ENCODE assay signal across 8 cellular contexts in genomic region chr18:47928466-47928865, GRCh38. TPM values are rescaled to one million over a fixed set of nuclear protein-coding genes. Genes with fewer than 3 reads are reported as not detected.
DNase-seq lines count a peak whose midpoint lies in the region; ATAC-seq and TF ChIP-seq lines count a peak whose summit lies in the region.

No MANE protein-coding gene starts in this region.

- H3K27ac ChIP-seq in HUES64 (ENCODE audit: low read depth, low read length) = peak overlapping the region; percentile 9
- H3K27ac ChIP-seq in lower lobe of right lung = no peak overlapping the region

- no peak for ATAC-seq in lower lobe of right lung
- no peak for ATAC-seq in HG02884 (IDR thresholded peaks at IDR 0.05; ENCODE audit: unreplicated experiment)

- DNase-seq in BE2C (no peak), astrocyte of the spinal cord (ENCODE audit: low read depth, low spot score) (peak; percentile 16), lower lobe of right lung (no peak), SK-N-DZ (ENCODE audit: low spot score) (no peak), amygdala (lab: John Stamatoyannopoulos, UW) (no peak)
- no peak for DNase-seq in activated CD4-positive, alpha-beta T cell treated with anti-CD3 and anti-CD28 coated beads, Interleukin-2, amount 50 U/mL, for 1 hour

- H3K36me3 ChIP-seq in BE2C (no peaks in the 10 kb centered on the region), HUES64 (ENCODE audit: insufficient read depth, low read length) (no peaks in the 10 kb centered on the region), lower lobe of right lung (no peaks in the 10 kb centered on the region)

- H3K9me3 ChIP-seq in BE2C = no peaks in the 10 kb centered on the region
- no peaks in the 10 kb centered on the region for H3K9me3 ChIP-seq in HUES64 (ENCODE audit: insufficient read depth, low read depth, low read length)
- H3K9me3 ChIP-seq in lower lobe of right lung = no peaks in the 10 kb centered on the region

- peak overlapping the region; percentile 86; the same call in 1 of the 2 replicates for H3K4me3 ChIP-seq in BE2C (ENCODE audit: low read depth, low read length)
- H3K4me3 ChIP-seq in HUES64 (ENCODE audit: low read length) = peak overlapping the region; percentile 94
- peak overlapping the region; percentile 83 for H3K4me3 ChIP-seq in astrocyte of the spinal cord (ENCODE audit: low read depth, low read length)
- H3K4me3 ChIP-seq in lower lobe of right lung = peak overlapping the region; percentile 84

- no peaks in the 10 kb centered on the region for H3K4me1 ChIP-seq in BE2C
- peaks cover 53% of the 10 kb centered on the region for H3K4me1 ChIP-seq in HUES64 (ENCODE audit: insufficient read depth, low read length)
- peaks cover 59% of the 10 kb centered on the region for H3K4me1 ChIP-seq in lower lobe of right lung

- 20% methylated on average over 3 of the region's 3 CpGs for WGBS in HUES64

- no peak for TF ChIP-seq CTCF in BE2C (IDR thresholded peaks at IDR 0.05; ENCODE audit: low read depth, low read length)
- no peak for TF ChIP-seq CTCF in astrocyte of the spinal cord (IDR thresholded peaks at IDR 0.05; ENCODE audit: low read depth, low read length)
- no peak for TF ChIP-seq CTCF in lower lobe of right lung (IDR thresholded peaks at IDR 0.05)

- in situ Hi-C loops in astrocyte of the spinal cord (cut with HindIII; ENCODE audit: low sequenced_read_pairs) = no loop called here

- peak overlapping the region; percentile 90; the same call in 1 of the 2 replicates for H3K9ac ChIP-seq in HUES64 (ENCODE audit: low read depth, low read length)

- intact Hi-C loops in lower lobe of right lung (cut with DNase I) = no loop called here

- H3K27me3 ChIP-seq in BE2C (no peaks in the 10 kb centered on the region), HUES64 (ENCODE audit: insufficient read depth, low read length) (no peaks in the 10 kb centered on the region), lower lobe of right lung (ENCODE audit: low read depth) (no peaks in the 10 kb centered on the region)

RNA-seq across cellular contexts. Expression of gene SMAD2, which starts 2.0 kb away (rescaled TPM):
- 33.8 TPM for polyA plus RNA-seq in BE2C (2012; ENCODE audit: insufficient read depth, insufficient read length, low read depth)
- polyA plus RNA-seq in HUES64 (2013, experiment 1 of 2) = 58.8 TPM
- 46.3 TPM for polyA plus RNA-seq in HUES64 (2013, experiment 2 of 2)
- total RNA-seq in lower lobe of right lung = 161 TPM
- polyA plus RNA-seq in SK-N-DZ (2014; cell fraction: cytosol; rRNA removed) = 31.2 and 34.1 TPM in 2 replicates
- 19.7 and 24.9 TPM in 2 replicates for polyA plus RNA-seq in SK-N-DZ (2014; cell fraction: nucleus; rRNA removed)
